ENCODE assay signal across 15 cellular contexts in the genomic region with DNA sequence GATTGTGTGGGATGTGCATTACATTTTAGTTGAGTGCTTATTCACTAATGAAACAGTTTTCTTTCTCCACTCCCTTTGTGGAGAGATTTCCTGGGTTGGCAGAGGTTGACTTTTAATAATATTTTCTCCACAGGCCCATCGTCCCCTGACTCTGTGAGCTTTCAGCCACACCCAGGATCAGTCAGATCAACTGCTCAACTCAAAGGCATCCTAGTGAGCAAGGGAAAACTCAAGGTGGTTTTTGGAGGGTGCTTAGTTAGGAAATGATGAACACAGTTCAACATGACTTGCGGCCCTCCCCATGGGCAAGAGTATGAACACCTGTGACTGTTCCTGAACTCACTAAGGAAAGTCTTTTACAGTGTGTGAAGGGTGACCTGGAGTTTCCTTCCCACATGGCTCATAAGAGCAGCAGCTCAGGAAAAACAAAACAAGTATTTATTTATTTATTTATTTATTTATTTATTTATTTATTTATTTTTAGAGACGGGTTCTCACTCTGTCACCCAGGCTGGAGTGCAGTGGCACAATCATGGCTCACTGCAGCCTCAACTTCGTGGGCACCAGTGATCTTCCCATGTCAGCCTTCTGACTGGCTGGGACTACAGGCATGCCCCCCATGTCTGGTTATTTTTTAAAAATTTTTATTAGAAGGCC. TPM values are rescaled to one million over a fixed set of nuclear protein-coding genes. Genes with fewer than 3 reads are reported as not detected.
"Had no signal": no experiment of that assay in that cellular context is flagged by ENCODE, and none has a peak within 500 bp of the region (broad histone marks: within the 10 kb centered on the region; RNA-seq: fewer than 3 reads in every experiment).

No MANE protein-coding gene starts in this region.

- H3K27ac Mint-ChIP-seq: activated naive CD4-positive, alpha-beta T cell treated with anti-CD3 and anti-CD28 coated beads, Interleukin-2, amount 50 U/mL, for 72 hours; activated T-cell treated with anti-CD3 and anti-CD28 coated beads, Interleukin-2, amount 50 U/mL, for 72 hours; stimulated activated effector memory CD8-positive, alpha-beta T cell treated with anti-CD3 and anti-CD28 coated beads, Interleukin-12 subunit alpha, Interleukin-12 subunit beta, amount 100 ng/mL, for 72 hours had no signal

- H3K27me3 Mint-ChIP-seq: naive B cell had no signal

- H3K9me3 Mint-ChIP-seq: activated naive CD4-positive, alpha-beta T cell treated with anti-CD3 and anti-CD28 coated beads, Interleukin-2, amount 50 U/mL, for 72 hours; activated T-cell treated with anti-CD3 and anti-CD28 coated beads, Interleukin-2, amount 50 U/mL, for 72 hours; naive B cell; stimulated activated effector memory CD8-positive, alpha-beta T cell treated with anti-CD3 and anti-CD28 coated beads, Interleukin-12 subunit alpha, Interleukin-12 subunit beta, amount 100 ng/mL, for 72 hours had no signal

- H3K36me3 Mint-ChIP-seq: activated naive CD4-positive, alpha-beta T cell treated with anti-CD3 and anti-CD28 coated beads, Interleukin-2, amount 50 U/mL, for 72 hours; stimulated activated effector memory CD8-positive, alpha-beta T cell treated with anti-CD3 and anti-CD28 coated beads, Interleukin-12 subunit alpha, Interleukin-12 subunit beta, amount 100 ng/mL, for 72 hours had no signal

- DNase-seq: activated CD4-positive, alpha-beta T cell treated with anti-CD3 and anti-CD28 coated beads, Interleukin-2, amount 50 U/mL, for 48 hours; activated gamma-delta T cell; activated T-cell treated with anti-CD3 and anti-CD28 coated beads, Interleukin-2, amount 50 U/mL, for 72 hours; central memory CD4-positive, alpha-beta T cell; colonic mucosa; heart right ventricle; left cardiac atrium; naive B cell; thyroid gland; WERI-Rb-1 had no signal

- ATAC-seq: activated naive CD4-positive, alpha-beta T cell treated with anti-CD3 and anti-CD28 coated beads, Interleukin-2, amount 50 U/mL, for 72 hours; activated T-cell treated with anti-CD3 and anti-CD28 coated beads, Interleukin-2, amount 50 U/mL, for 72 hours; gastroesophageal sphincter; heart right ventricle; left cardiac atrium; stimulated activated effector memory CD8-positive, alpha-beta T cell treated with anti-CD3 and anti-CD28 coated beads, Interleukin-12 subunit alpha, Interleukin-12 subunit beta, amount 100 ng/mL, for 72 hours had no signal

- H3K4me3 Mint-ChIP-seq: activated T-cell treated with anti-CD3 and anti-CD28 coated beads, Interleukin-2, amount 50 U/mL, for 72 hours; naive B cell; stimulated activated effector memory CD8-positive, alpha-beta T cell treated with anti-CD3 and anti-CD28 coated beads, Interleukin-12 subunit alpha, Interleukin-12 subunit beta, amount 100 ng/mL, for 72 hours had no signal

- H3K27ac ChIP-seq: colonic mucosa, gastroesophageal sphincter, parathyroid adenoma, WERI-Rb-1 had no signal

RNA-seq across cellular contexts. Expression of gene ARL11, which starts 10.2 kb away (rescaled TPM):
- total RNA-seq: fibroblast of lung had no signal
- polyA plus RNA-seq: fibroblast of lung had no signal
